Comparison of ENCODE assay signal across 17 cellular contexts in the genomic region with DNA sequence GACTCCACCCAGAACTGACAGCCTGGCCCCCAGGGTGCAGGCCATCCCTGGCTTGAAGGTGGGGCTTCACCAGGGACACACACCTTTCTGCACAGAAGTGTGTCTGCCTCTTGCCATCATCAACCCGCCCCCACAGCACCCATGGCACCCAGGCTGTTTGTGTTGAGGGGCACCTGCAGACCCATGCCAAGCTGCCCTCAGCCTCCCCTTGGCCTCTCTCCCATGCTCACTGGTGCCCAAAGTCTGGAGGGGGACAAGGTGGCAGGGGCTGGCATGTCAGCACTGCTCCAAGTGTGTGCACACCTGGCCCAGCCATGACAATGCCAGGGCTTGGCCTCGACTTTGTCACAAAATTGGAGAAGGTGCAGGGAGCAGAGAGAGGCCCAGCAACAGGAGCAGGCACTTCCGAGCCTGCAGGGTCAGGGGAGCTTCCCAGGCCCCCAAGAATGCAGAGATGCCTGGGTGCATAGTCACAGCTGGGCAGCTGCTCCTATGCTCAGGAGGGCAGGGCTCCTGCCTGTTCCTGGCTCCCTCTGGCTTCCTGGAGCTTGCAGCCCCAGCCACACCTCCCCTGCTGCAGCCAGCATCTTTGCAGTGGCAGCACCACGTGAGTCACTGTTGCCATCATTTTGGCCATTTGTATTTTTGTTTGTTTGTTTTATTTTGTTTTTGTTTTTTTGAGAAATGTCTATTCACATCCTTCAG.
DNase-seq lines count a peak whose midpoint lies in the region; ATAC-seq, FAIRE-seq and TF ChIP-seq lines count a peak whose summit lies in the region.
"Had no signal": no experiment of that assay in that cellular context is flagged by ENCODE, and none has a peak within 500 bp of the region (broad histone marks: within the 10 kb centered on the region; RNA-seq: fewer than 3 reads in every experiment).

No MANE protein-coding gene starts in this region.

- H3K4me2 ChIP-seq in HepG2 (ENCODE audit: low read depth, low read length): no peak overlapping the region
- H3K4me2 ChIP-seq: hepatocyte had no signal

- in situ Hi-C loops in HepG2 (cut with HindIII; ENCODE audit: extremely low pct_ligation_motif_present, low pct_unique_long_range_greater_than_20kb): no loop called here

- peak; percentile 30 for ATAC-seq in activated CD8-positive, alpha-beta T cell treated with anti-CD3 and anti-CD28 coated beads, Interleukin-2, amount 10 ng/mL, durations not matched to agents 7 days and 5 days
- no peak for ATAC-seq in activated CD8-positive, alpha-beta T cell treated with anti-CD3 and anti-CD28 coated beads for 36 hours
- ATAC-seq in HepG2 (peak; percentile 65), upper lobe of right lung (peak; percentile 47)

- TF ChIP-seq POLR2A in HepG2 (IDR thresholded peaks at IDR 0.05; ENCODE audit: insufficient read depth in 1 of 2, low read depth in 2 of 2, low read length in 2 of 2): no peak

- no peaks in the 10 kb centered on the region for H3K27me3 Mint-ChIP-seq in activated CD8-positive, alpha-beta T cell treated with anti-CD3 and anti-CD28 coated beads, Interleukin-2, amount 10 ng/mL, durations not matched to agents 7 days and 5 days (ENCODE audit: low read depth)
- H3K27me3 Mint-ChIP-seq in activated CD8-positive, alpha-beta T cell treated with anti-CD3 and anti-CD28 coated beads for 36 hours: peaks cover 1% of the 10 kb centered on the region

- H3K4me1 ChIP-seq in SJCRH30 (no peaks in the 10 kb centered on the region; the same call in none of the 2 replicates), HepG2 (ENCODE audit: insufficient read depth, low read length) (no peaks in the 10 kb centered on the region), upper lobe of right lung (no peaks in the 10 kb centered on the region)

- H3K9me3 Mint-ChIP-seq in activated CD8-positive, alpha-beta T cell treated with anti-CD3 and anti-CD28 coated beads, Interleukin-2, amount 10 ng/mL, durations not matched to agents 7 days and 5 days (ENCODE audit: insufficient read depth): no peaks in the 10 kb centered on the region
- no peaks in the 10 kb centered on the region for H3K9me3 Mint-ChIP-seq in activated CD8-positive, alpha-beta T cell treated with anti-CD3 and anti-CD28 coated beads for 36 hours
- H3K9me3 Mint-ChIP-seq: activated naive CD4-positive, alpha-beta T cell treated with anti-CD3 and anti-CD28 coated beads, Interleukin-2, amount 50 U/mL, for 72 hours had no signal

- no TSS peak for BruUV-seq in HepG2 (replicated peaks; lab: Mats Ljungman, UMichigan)

- no peak overlapping the region for H3K4me3 Mint-ChIP-seq in activated CD8-positive, alpha-beta T cell treated with anti-CD3 and anti-CD28 coated beads, Interleukin-2, amount 10 ng/mL, durations not matched to agents 7 days and 5 days
- no peak overlapping the region for H3K4me3 Mint-ChIP-seq in activated CD8-positive, alpha-beta T cell treated with anti-CD3 and anti-CD28 coated beads for 36 hours
- H3K4me3 Mint-ChIP-seq: CD14-positive monocyte, nephron progenitor cell had no signal

- H2AFZ ChIP-seq in HepG2 (ENCODE audit: low read length): no peak overlapping the region
- H2AFZ ChIP-seq: hepatocyte had no signal

- 1% methylated on average over 3 of the region's 4 CpGs for WGBS in HepG2 (ENCODE audit: low lambda C conversion rate)

- H3K27me3 ChIP-seq in SJCRH30: no peaks in the 10 kb centered on the region
- no peaks in the 10 kb centered on the region for H3K27me3 ChIP-seq in HepG2 (ENCODE audit: control insufficient read depth in 1 of 2, insufficient read depth in 2 of 2, low read length in 2 of 2)
- H3K27me3 ChIP-seq in upper lobe of right lung: no peaks in the 10 kb centered on the region
- H3K27me3 ChIP-seq: hepatocyte, SJSA1 had no signal

- no peak for TF ChIP-seq RAD21 in HepG2 (CRISPR knock-in tag; IDR thresholded peaks at IDR 0.05)

- H3K4me3 ChIP-seq in SJCRH30 (no peak overlapping the region), HepG2 (replicated peaks in 1 of 3; ENCODE audit: insufficient read depth in 1 of 3, low read depth in 2 of 3, low read length in 3 of 3) (no peak overlapping the region), upper lobe of right lung (no peak overlapping the region)
- H3K4me3 ChIP-seq: hepatocyte, SJSA1 had no signal

- no peak overlapping the region for H3K27ac Mint-ChIP-seq in activated CD8-positive, alpha-beta T cell treated with anti-CD3 and anti-CD28 coated beads, Interleukin-2, amount 10 ng/mL, durations not matched to agents 7 days and 5 days
- H3K27ac Mint-ChIP-seq in activated CD8-positive, alpha-beta T cell treated with anti-CD3 and anti-CD28 coated beads for 36 hours: no peak overlapping the region
- H3K27ac Mint-ChIP-seq: activated naive CD4-positive, alpha-beta T cell treated with anti-CD3 and anti-CD28 coated beads, Interleukin-2, amount 50 U/mL, for 72 hours; nephron progenitor cell had no signal

- H4K20me1 ChIP-seq in HepG2 (ENCODE audit: insufficient read depth, low read length): no peaks in the 10 kb centered on the region

- H3K79me2 ChIP-seq in HepG2 (ENCODE audit: insufficient read depth, low read length): no peaks in the 10 kb centered on the region
- H3K79me2 ChIP-seq: hepatocyte had no signal

- POLR2A ChIA-PET in activated CD8-positive, alpha-beta T cell treated with anti-CD3 and anti-CD28 coated beads, Interleukin-2, amount 10 ng/mL, durations not matched to agents 7 days and 5 days (lab: Charles Lee): no interaction called here
- POLR2A ChIA-PET in activated CD8-positive, alpha-beta T cell treated with anti-CD3 and anti-CD28 coated beads for 36 hours (lab: Charles Lee): no interaction called here
- POLR2A ChIA-PET in HepG2 (lab: Yijun Ruan, JAX): no interaction called here

- no peaks in the 10 kb centered on the region for H3K4me1 Mint-ChIP-seq in activated CD8-positive, alpha-beta T cell treated with anti-CD3 and anti-CD28 coated beads, Interleukin-2, amount 10 ng/mL, durations not matched to agents 7 days and 5 days (ENCODE audit: low read depth)
- no peaks in the 10 kb centered on the region for H3K4me1 Mint-ChIP-seq in activated CD8-positive, alpha-beta T cell treated with anti-CD3 and anti-CD28 coated beads for 36 hours (ENCODE audit: low read depth)
- H3K4me1 Mint-ChIP-seq: CD14-positive monocyte, nephron progenitor cell had no signal

- H3K36me3 ChIP-seq in SJCRH30 (no peaks in the 10 kb centered on the region), HepG2 (replicated peaks in 1 of 2; ENCODE audit: control insufficient read depth in 1 of 2, insufficient read depth in 2 of 2, low read length in 2 of 2) (no peaks in the 10 kb centered on the region), upper lobe of right lung (no peaks in the 10 kb centered on the region)
- H3K36me3 ChIP-seq: SJSA1 had no signal

- no peak for TF ChIP-seq CTCF in activated CD8-positive, alpha-beta T cell treated with anti-CD3 and anti-CD28 coated beads for 36 hours (IDR thresholded peaks at IDR 0.05)
- TF ChIP-seq CTCF in HepG2 (CRISPR knock-in tag; IDR thresholded peaks at IDR 0.05) (no peak), upper lobe of right lung (IDR thresholded peaks at IDR 0.05) (no peak)

- no peaks in the 10 kb centered on the region for H3K36me3 Mint-ChIP-seq in activated CD8-positive, alpha-beta T cell treated with anti-CD3 and anti-CD28 coated beads, Interleukin-2, amount 10 ng/mL, durations not matched to agents 7 days and 5 days (ENCODE audit: low read depth)
- H3K36me3 Mint-ChIP-seq in activated CD8-positive, alpha-beta T cell treated with anti-CD3 and anti-CD28 coated beads for 36 hours (ENCODE audit: low read depth): no peaks in the 10 kb centered on the region
- H3K36me3 Mint-ChIP-seq: activated naive CD4-positive, alpha-beta T cell treated with anti-CD3 and anti-CD28 coated beads, Interleukin-2, amount 50 U/mL, for 72 hours; CD14-positive monocyte had no signal

- H3K9ac ChIP-seq in HepG2 (ENCODE audit: insufficient read depth, low read depth, low read length): no peak overlapping the region

- TF ChIP-seq EP300 in HepG2 (IDR thresholded peaks at IDR 0.05; ENCODE audit: low read depth in 2 of 2, low read length in 2 of 2) (no peak), HepG2 (CRISPR knock-in tag; IDR thresholded peaks at IDR 0.05; ENCODE audit: borderline replicate concordance) (no peak)

- no peak for DNase-seq in activated CD8-positive, alpha-beta T cell treated with anti-CD3 and anti-CD28 coated beads, Interleukin-2, amount 10 ng/mL, durations not matched to agents 7 days and 5 days
- no peak for DNase-seq in activated CD8-positive, alpha-beta T cell treated with anti-CD3 and anti-CD28 coated beads for 36 hours
- DNase-seq in SJCRH30: peak; percentile 28 to 50
- no peak for DNase-seq in HepG2 (ENCODE audit: low spot score)
- DNase-seq in upper lobe of right lung: no peak
- DNase-seq in COR-L47 (lab: John Stamatoyannopoulos, UW): no peak
- DNase-seq in SKM-1 treated with dmso at 0.1 percent for 144 hours (lab: John Stamatoyannopoulos, UW; ENCODE audit: unreplicated experiment): no peak
- DNase-seq in NCI-H2107 treated with DMSO at 0.1 percent for 48 hours (lab: John Stamatoyannopoulos, UW; ENCODE audit: unreplicated experiment): no peak
- DNase-seq: cortex of kidney, NCI-H1930, nephron progenitor cell, substantia nigra had no signal

- intact Hi-C loops in activated CD8-positive, alpha-beta T cell treated with anti-CD3 and anti-CD28 coated beads for 36 hours (cut with micrococcal nuclease): no loop called here
- intact Hi-C loops in HepG2 (cut with micrococcal nuclease; ENCODE audit: unreplicated experiment): no loop called here
- intact Hi-C loops in upper lobe of right lung (cut with DNase I): no loop called here

- H3K9me3 ChIP-seq in SJCRH30 (replicated peaks) (no peaks in the 10 kb centered on the region; the same call in 1 of the 2 replicates), HepG2 (ENCODE audit: low read length) (no peaks in the 10 kb centered on the region), upper lobe of right lung (no peaks in the 10 kb centered on the region)
- H3K9me3 ChIP-seq: SJSA1 had no signal

- no peak for FAIRE-seq in HepG2 (lab: Jason Lieb, UNC)
- FAIRE-seq: islet of Langerhans had no signal

- no peak overlapping the region for H3K27ac ChIP-seq in SJCRH30
- no peak overlapping the region for H3K27ac ChIP-seq in HepG2 (ENCODE audit: extremely low read length, insufficient read depth, low read length)
- no peak overlapping the region for H3K27ac ChIP-seq in upper lobe of right lung
- H3K27ac ChIP-seq: hepatocyte, SJSA1 had no signal

- CTCF ChIA-PET in activated CD8-positive, alpha-beta T cell treated with anti-CD3 and anti-CD28 coated beads, Interleukin-2, amount 10 ng/mL, durations not matched to agents 7 days and 5 days (lab: Charles Lee): no interaction called here
- CTCF ChIA-PET in activated CD8-positive, alpha-beta T cell treated with anti-CD3 and anti-CD28 coated beads for 36 hours (lab: Charles Lee): no interaction called here
- CTCF ChIA-PET in HepG2 (lab: Yijun Ruan, JAX; ENCODE audit: low intra/inter-chr PET ratio, low total read pairs): no interaction called here

TF ChIP-seq in HepG2, 621 proteins besides CTCF, POLR2A, EP300 and RAD21 (continues in another document):
- TF ChIP-seq, protein P1, sequence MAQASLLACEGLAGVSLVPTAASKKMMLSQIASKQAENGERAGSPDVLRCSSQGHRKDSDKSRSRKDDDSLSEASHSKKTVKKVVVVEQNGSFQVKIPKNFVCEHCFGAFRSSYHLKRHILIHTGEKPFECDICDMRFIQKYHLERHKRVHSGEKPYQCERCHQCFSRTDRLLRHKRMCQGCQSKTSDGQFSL (CRISPR knock-in tag; IDR thresholded peaks at IDR 0.05): no peak
- TF ChIP-seq NFKBIZ (CRISPR knock-in tag; IDR thresholded peaks at IDR 0.05): no peak

Comparison
In these comparisons a context has a peak if more than half of its experiments do, and no peak if none do; other contexts are left out.
1. DNase-seq: peak in SJCRH30 (2 of 2); none in activated CD8-positive, alpha-beta T cell treated with anti-CD3 and anti-CD28 coated beads, Interleukin-2, amount 10 ng/mL, durations not matched to agents 7 days and 5 days (single experiment), activated CD8-positive, alpha-beta T cell treated with anti-CD3 and anti-CD28 coated beads for 36 hours (single experiment), HepG2 (single experiment), upper lobe of right lung (single experiment), COR-L47 (single experiment), SKM-1 treated with dmso at 0.1 percent for 144 hours (single experiment) and NCI-H2107 treated with DMSO at 0.1 percent for 48 hours (single experiment).